In the genomic region with DNA sequence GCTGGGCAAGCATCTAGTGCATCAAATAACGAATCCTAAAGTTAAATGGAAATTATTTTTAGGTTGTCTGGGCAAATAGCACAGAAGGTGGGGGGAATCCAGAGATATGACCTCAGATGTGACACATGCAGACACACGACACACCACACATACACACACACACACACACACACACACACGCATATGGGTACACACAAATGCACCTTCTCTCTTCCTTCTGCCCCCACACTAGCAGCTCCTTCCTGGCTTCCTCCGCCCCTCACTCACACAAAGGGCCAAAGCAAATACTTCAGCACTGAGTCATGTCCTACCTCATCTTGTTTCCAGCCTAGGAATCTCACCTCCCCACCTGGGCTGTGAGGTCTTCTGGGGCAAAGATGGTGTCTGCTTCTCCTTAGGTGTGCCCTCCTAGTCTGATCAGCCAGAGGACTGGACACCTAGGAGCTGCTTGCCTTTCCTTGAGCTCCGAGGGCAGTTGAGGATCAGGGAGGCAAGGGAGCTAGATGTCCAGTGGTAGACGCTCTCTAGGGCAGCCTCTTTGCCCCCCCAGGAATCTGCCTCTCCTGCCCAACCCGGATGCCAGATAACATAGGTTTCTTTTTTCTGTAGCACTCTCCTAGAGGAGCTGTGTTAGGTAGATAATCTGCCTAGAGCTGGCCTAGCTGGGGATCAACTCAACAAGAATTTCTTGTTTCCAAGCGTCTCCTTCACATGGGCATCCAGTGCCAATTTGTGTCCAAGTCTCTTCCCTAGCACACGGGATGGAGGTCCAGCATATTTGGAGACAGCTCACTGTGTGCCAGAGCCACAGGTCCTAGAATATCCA, we compare ENCODE assay signal across 8 cellular contexts. TPM values are rescaled to one million over a fixed set of nuclear protein-coding genes. Genes with fewer than 3 reads are reported as not detected.
A peak's percentile ranks its signal among the peaks of the same experiment; 100 is the strongest.
DNase-seq lines count a peak whose midpoint lies in the region; ATAC-seq and TF ChIP-seq lines count a peak whose summit lies in the region.

No MANE protein-coding gene starts in this region.

- no peaks in the 10 kb centered on the region for H3K9me3 ChIP-seq in hepatocyte (ENCODE audit: low read depth)

- no peak overlapping the region for H3K4me3 ChIP-seq in hepatocyte

- H3K4me1 ChIP-seq in hepatocyte (ENCODE audit: insufficient read depth): peaks cover 40% of the 10 kb centered on the region

- peak; percentile 71 for DNase-seq in HK-2 (ENCODE audit: unreplicated experiment)
- DNase-seq in activated CD8-positive, alpha-beta memory T cell treated with anti-CD3 and anti-CD28 coated beads, Interleukin-2, amount 50 U/mL, for 24 hours (ENCODE audit: extremely low read depth): peak; percentile 26
- DNase-seq in hepatocyte (ENCODE audit: low spot score): peak; percentile 81
- DNase-seq in stimulated activated CD4-positive, alpha-beta T cell treated with anti-CD3 and anti-CD28 coated beads, Interleukin-4, amount 100 ng/mL, for 48 hours (ENCODE audit: low read depth in 2 of 2): peak; percentile 45 to 53
- DNase-seq in SIG-M5 treated with dmso at 0.1 percent for 504 hours (lab: John Stamatoyannopoulos, UW; ENCODE audit: unreplicated experiment): no peak
- no peak for DNase-seq in HuH-7.5 (ENCODE audit: low spot score)
- DNase-seq in NCI-H2081 treated with DMSO at 0.1 percent for 48 hours (lab: John Stamatoyannopoulos, UW): no peak

- H3K4me2 ChIP-seq in hepatocyte: peak overlapping the region; percentile 25

- no peaks in the 10 kb centered on the region for H3K27me3 ChIP-seq in hepatocyte

- 58% methylated on average over 8 of the region's 9 CpGs for WGBS in hepatocyte (ENCODE audit: low lambda C conversion rate, missing lambda C conversion rate)

- no peak for TF ChIP-seq CTCF in hepatocyte (IDR thresholded peaks at IDR 0.05; ENCODE audit: poor library complexity)

- peaks cover 20% of the 10 kb centered on the region for H3K79me2 ChIP-seq in hepatocyte

- peak overlapping the region; percentile 96 for H3K27ac ChIP-seq in hepatocyte

- no peaks in the 10 kb centered on the region for H3K9me2 ChIP-seq in hepatocyte (replicated peaks; ENCODE audit: insufficient read depth)

- no peak overlapping the region for H2AFZ ChIP-seq in hepatocyte

- no peak for ATAC-seq in GM18498 (IDR thresholded peaks at IDR 0.05; ENCODE audit: unreplicated experiment)

- no peaks in the 10 kb centered on the region for H3K36me3 ChIP-seq in hepatocyte (replicated peaks; ENCODE audit: insufficient read depth, low read depth)

- H4K20me1 ChIP-seq in hepatocyte (ENCODE audit: insufficient read depth, poor library complexity, severe bottlenecking): no peaks in the 10 kb centered on the region

RNA-seq across cellular contexts. Expression of a gene that starts 14.3 kb away (rescaled TPM):
- total RNA-seq in hepatocyte: 35.4 and 36.1 TPM in 2 replicates
- 14.9 and 15.2 TPM in 2 replicates for polyA plus RNA-seq in hepatocyte

Comparison
In these comparisons a context has a peak if more than half of its experiments do, and no peak if none do; other contexts are left out.
1. DNase-seq: peak in HK-2 (single experiment), activated CD8-positive, alpha-beta memory T cell treated with anti-CD3 and anti-CD28 coated beads, Interleukin-2, amount 50 U/mL, for 24 hours (single experiment), hepatocyte (single experiment) and stimulated activated CD4-positive, alpha-beta T cell treated with anti-CD3 and anti-CD28 coated beads, Interleukin-4, amount 100 ng/mL, for 48 hours (2 of 2); none in SIG-M5 treated with dmso at 0.1 percent for 504 hours (single experiment), HuH-7.5 (single experiment) and NCI-H2081 treated with DMSO at 0.1 percent for 48 hours (single experiment).